8 cellular contexts compared by ENCODE assay signal in genomic region chr12:19273482-19274330, GRCh38.
DNase-seq lines count a peak whose midpoint lies in the region; ATAC-seq and TF ChIP-seq lines count a peak whose summit lies in the region.

No MANE protein-coding gene starts in this region.

- TF ChIP-seq CTCF in fibroblast of pulmonary artery (IDR thresholded peaks at IDR 0.05; ENCODE audit: low read length, missing control alignments) (no peak), psoas muscle (IDR thresholded peaks at IDR 0.05) (no peak), dorsolateral prefrontal cortex (IDR thresholded peaks at IDR 0.05 in 54 of 56, conservative IDR thresholded peaks at IDR 0.05 in 2 of 56; ENCODE audit: low read depth in 1 of 56, partially characterized antibody in 56 of 56) (no peak)

- no peak overlapping the region for H3K27ac ChIP-seq in psoas muscle
- H3K27ac ChIP-seq in dorsolateral prefrontal cortex: no peak overlapping the region

- 90 to 92% (median 90%) methylated on average over 4 of the region's 4 CpGs for WGBS in psoas muscle, 3 donors

- no peaks in the 10 kb centered on the region for H3K9me3 ChIP-seq in psoas muscle

- intact Hi-C loops in psoas muscle (cut with DNase I): no loop called here
- intact Hi-C loops in dorsolateral prefrontal cortex (cut with DNase I): no loop called here

- ATAC-seq in psoas muscle (peak in 1 of 4 donors; percentile 54), GM18861 (IDR thresholded peaks at IDR 0.05; ENCODE audit: unreplicated experiment) (no peak)

- DNase-seq in GM04503 (ENCODE audit: low read depth) (peak; percentile 85), NCI-H446 (lab: John Stamatoyannopoulos, UW) (peak; percentile 6 to 54), fibroblast of pulmonary artery (ENCODE audit: low read depth) (peak; percentile 97), psoas muscle (peak; percentile 55 to 59), 8988T (no peak), dorsolateral prefrontal cortex (no peak)
- DNase-seq in activated CD8-positive, alpha-beta memory T cell treated with anti-CD3 and anti-CD28 coated beads, Interleukin-2, amount 50 U/mL, for 1 hour (ENCODE audit: extremely low read depth): peak; percentile 43

- no peaks in the 10 kb centered on the region for H3K36me3 ChIP-seq in psoas muscle (ENCODE audit: insufficient read depth in 1 of 2, low read depth in 1 of 2)

- H3K27me3 ChIP-seq in psoas muscle (ENCODE audit: insufficient read depth in 3 of 3, low read length in 2 of 3) (no peaks in the 10 kb centered on the region), dorsolateral prefrontal cortex (no peaks in the 10 kb centered on the region)

- H3K4me3 ChIP-seq in fibroblast of pulmonary artery (replicated peaks; ENCODE audit: low read depth, low read length): no peak overlapping the region
- no peak overlapping the region for H3K4me3 ChIP-seq in psoas muscle
- no peak overlapping the region for H3K4me3 ChIP-seq in dorsolateral prefrontal cortex

- no peaks in the 10 kb centered on the region for H3K4me1 ChIP-seq in psoas muscle

Comparison
In these comparisons a context has a peak if more than half of its experiments do, and no peak if none do; other contexts are left out.
1. DNase-seq: peak in GM04503 (single experiment), NCI-H446 (2 of 2), activated CD8-positive, alpha-beta memory T cell treated with anti-CD3 and anti-CD28 coated beads, Interleukin-2, amount 50 U/mL, for 1 hour (single experiment), fibroblast of pulmonary artery (single experiment) and psoas muscle (2 of 2); none in 8988T (single experiment) and dorsolateral prefrontal cortex (0 of 10).